Comparison of ENCODE assay signal across 8 cellular contexts in genomic region chrX:50812995-50813842, GRCh38. TPM values are rescaled to one million over a fixed set of nuclear protein-coding genes. Genes with fewer than 3 reads are reported as not detected.
A peak's percentile ranks its signal among the peaks of the same experiment; 100 is the strongest.
DNase-seq lines count a peak whose midpoint lies in the region; ATAC-seq, FAIRE-seq and TF ChIP-seq lines count a peak whose summit lies in the region.

No MANE protein-coding gene starts in this region.

- no peaks in the 10 kb centered on the region for H3K9me3 ChIP-seq in upper lobe of right lung

- intact Hi-C loops in lower leg skin (cut with DNase I; ENCODE audit: low total_unique reads), result no loop called here
- intact Hi-C loops in upper lobe of right lung (cut with DNase I), result no loop called here

- TF ChIP-seq CTCF in lower leg skin (IDR thresholded peaks at IDR 0.05) (no peak), upper lobe of right lung (IDR thresholded peaks at IDR 0.05) (no peak)

- peak; percentile 70 for ATAC-seq in upper lobe of right lung
- ATAC-seq in GM19328 (IDR thresholded peaks at IDR 0.05; ENCODE audit: unreplicated experiment), result no peak

- H3K4me3 ChIP-seq in lower leg skin (ENCODE audit: low read depth, poor library complexity, severe bottlenecking) (peak overlapping the region; percentile 28), upper lobe of right lung (peak overlapping the region; percentile 58)

- TF ChIP-seq POLR2A in lower leg skin (IDR thresholded peaks at IDR 0.05), result no peak
- TF ChIP-seq POLR2A in GM12892 (IDR thresholded peaks at IDR 0.05; ENCODE audit: low read depth, low read length), result no peak

- H3K27me3 ChIP-seq in upper lobe of right lung, result no peaks in the 10 kb centered on the region

- H3K27ac ChIP-seq in upper lobe of right lung, result peak overlapping the region; percentile 77

- peak; percentile 5 for DNase-seq in activated CD4-positive, alpha-beta T cell treated with anti-CD3 and anti-CD28 coated beads for 48 hours
- no peak for DNase-seq in activated CD4-positive, alpha-beta T cell treated with anti-CD3 and anti-CD28 coated beads, Interleukin-2, amount 50 U/mL, for 1 hour
- DNase-seq in dermis blood vessel endothelial cell (peak; percentile 65), lower leg skin (ENCODE audit: low spot score in 2 of 2) (peak; percentile 10 to 84), upper lobe of right lung (peak; percentile 69), NCI-H1436 (lab: John Stamatoyannopoulos, UW) (no peak), GM12892 (ENCODE audit: insufficient read length) (no peak)

- no peaks in the 10 kb centered on the region for H3K36me3 ChIP-seq in upper lobe of right lung

- WGBS in lower leg skin, 2 donors, result 0 to 30% methylated on average over 25 to 47 of the region's 59 CpGs

- no peaks in the 10 kb centered on the region for H3K4me1 ChIP-seq in upper lobe of right lung

- no peak for FAIRE-seq in GM12892 (lab: Jason Lieb, UNC)

RNA-seq across cellular contexts. Expression of gene SHROOM4, which starts 0.8 kb away (rescaled TPM):
- total RNA-seq in dermis blood vessel endothelial cell, result 39.0 and 47.0 TPM in 2 replicates
- 1 to 10 TPM; 2.2 to 6.0 (median 4.1) TPM for total RNA-seq in lower leg skin
- total RNA-seq in upper lobe of right lung, result 43.5 TPM
- polyA plus RNA-seq in GM12892 (2012; ENCODE audit: missing spikeins), result 0.06 TPM

Comparison
In these comparisons a context has a peak if more than half of its experiments do, and no peak if none do; other contexts are left out.
1. DNase-seq: peak in activated CD4-positive, alpha-beta T cell treated with anti-CD3 and anti-CD28 coated beads for 48 hours (single experiment), dermis blood vessel endothelial cell (single experiment), lower leg skin (2 of 2) and upper lobe of right lung (single experiment); none in activated CD4-positive, alpha-beta T cell treated with anti-CD3 and anti-CD28 coated beads, Interleukin-2, amount 50 U/mL, for 1 hour (single experiment), NCI-H1436 (single experiment) and GM12892 (single experiment).